ENCODE assay signal across 8 cellular contexts in the genomic region with DNA sequence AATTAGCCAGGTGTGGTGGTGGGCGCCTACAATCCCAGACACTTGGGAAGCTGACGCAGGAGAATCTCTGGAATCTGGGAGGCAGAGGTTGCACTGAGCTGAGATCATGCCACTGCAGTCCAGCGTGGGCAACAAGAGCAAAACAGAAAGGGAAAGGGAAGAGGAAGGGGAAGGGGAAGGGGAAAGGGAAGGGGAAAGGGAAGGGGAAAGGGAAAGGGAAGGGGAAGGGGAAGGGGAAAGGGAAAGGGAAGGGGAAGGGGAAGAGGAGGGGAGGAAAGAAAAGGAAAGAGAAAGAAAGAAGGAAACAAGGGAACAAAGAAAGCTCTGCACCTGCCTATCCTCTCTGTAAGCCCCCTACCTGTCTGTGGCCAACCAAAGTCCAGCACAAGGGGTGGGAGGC.
"Had no signal": no experiment of that assay in that cellular context is flagged by ENCODE, and none has a peak within 500 bp of the region (broad histone marks: within the 10 kb centered on the region; RNA-seq: fewer than 3 reads in every experiment).

No MANE protein-coding gene starts in this region.

- H3K4me3 Mint-ChIP-seq: IgD-negative memory B cell had no signal

- H3K27ac ChIP-seq: HL-60, KMS-11 had no signal

- H3K27ac Mint-ChIP-seq: IgD-negative memory B cell had no signal

- H3K4me2 ChIP-seq: KMS-11 had no signal

- DNase-seq: IMR-90, KBM-7, KG1 had no signal

- H3K36me3 Mint-ChIP-seq: IgD-negative memory B cell had no signal

- H3K4me1 Mint-ChIP-seq: IgD-negative memory B cell had no signal

- FAIRE-seq: HTR-8/SVneo, K562 had no signal

- H3K4me3 ChIP-seq: K562 had no signal

- H3K9ac ChIP-seq: KMS-11 had no signal

- H3K27me3 Mint-ChIP-seq: IgD-negative memory B cell had no signal

- H3K9me3 Mint-ChIP-seq: IgD-negative memory B cell had no signal
